In the genomic region with DNA sequence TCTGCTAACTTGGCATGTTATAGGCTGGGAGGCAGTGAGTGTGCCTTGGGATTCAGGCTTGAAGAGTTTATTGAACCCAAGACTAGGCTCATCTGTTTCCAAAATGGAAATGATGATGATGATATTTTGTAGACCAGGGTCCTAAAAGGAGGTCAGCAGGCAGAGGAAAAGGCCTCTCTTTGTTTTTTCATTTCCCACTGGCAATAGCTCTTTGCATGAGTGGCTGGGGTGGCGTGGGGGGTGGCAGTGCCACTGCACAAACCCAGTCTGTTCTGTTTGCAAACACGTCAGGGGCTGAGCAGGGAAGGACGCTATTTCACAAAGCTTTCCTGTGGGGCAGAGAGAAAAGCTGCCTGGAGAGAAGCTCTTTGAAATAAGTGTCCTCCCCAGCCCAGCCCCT, we compare ENCODE assay signal across 22 cellular contexts.
DNase-seq lines count a peak whose midpoint lies in the region; ATAC-seq, FAIRE-seq and TF ChIP-seq lines count a peak whose summit lies in the region.
"Had no signal": no experiment of that assay in that cellular context is flagged by ENCODE, and none has a peak within 500 bp of the region (broad histone marks: within the 10 kb centered on the region; RNA-seq: fewer than 3 reads in every experiment).

No MANE protein-coding gene starts in this region.

- no peak overlapping the region for H3K27ac ChIP-seq in HepG2 (ENCODE audit: extremely low read length, insufficient read depth, low read length)
- H3K27ac ChIP-seq: KMS-11, lower lobe of right lung, prostate gland, transverse colon had no signal

- H3K36me3 ChIP-seq in HepG2 (replicated peaks in 1 of 2; ENCODE audit: control insufficient read depth in 1 of 2, insufficient read depth in 2 of 2, low read length in 2 of 2): no peaks in the 10 kb centered on the region
- H3K36me3 ChIP-seq: lower lobe of right lung, prostate gland, transverse colon had no signal

- no peak overlapping the region for H3K4me3 ChIP-seq in HepG2 (replicated peaks in 1 of 3; ENCODE audit: insufficient read depth in 1 of 3, low read depth in 2 of 3, low read length in 3 of 3)
- H3K4me3 ChIP-seq: lower lobe of right lung, prostate gland, transverse colon had no signal

- WGBS in HepG2 (ENCODE audit: low lambda C conversion rate): 43% methylated on average over 2 of the region's 3 CpGs

- H3K4me1 ChIP-seq in HepG2 (ENCODE audit: insufficient read depth, low read length): no peaks in the 10 kb centered on the region
- H3K4me1 ChIP-seq: lower lobe of right lung, prostate gland, transverse colon had no signal

- H3K27ac Mint-ChIP-seq in activated CD8-positive, alpha-beta memory T cell treated with anti-CD3 and anti-CD28 coated beads, Interleukin-2, amount 10 ng/mL, durations not matched to agents 7 days and 5 days: no peak overlapping the region
- H3K27ac Mint-ChIP-seq: activated CD4-positive, alpha-beta memory T cell treated with anti-CD3 and anti-CD28 coated beads for 36 hours; activated naive CD4-positive, alpha-beta T cell treated with anti-CD3 and anti-CD28 coated beads, Interleukin-2, amount 10 ng/mL, durations not matched to agents 7 days and 5 days; CD14-positive monocyte; T-helper 17 cell had no signal

- TF ChIP-seq EP300 in HepG2 (IDR thresholded peaks at IDR 0.05; ENCODE audit: low read depth in 2 of 2, low read length in 2 of 2) (no peak), HepG2 (CRISPR knock-in tag; IDR thresholded peaks at IDR 0.05; ENCODE audit: borderline replicate concordance) (no peak)

- peaks cover 16% of the 10 kb centered on the region for H3K9me3 Mint-ChIP-seq in activated CD8-positive, alpha-beta memory T cell treated with anti-CD3 and anti-CD28 coated beads, Interleukin-2, amount 10 ng/mL, durations not matched to agents 7 days and 5 days (ENCODE audit: low read depth)

- H3K9ac ChIP-seq in HepG2 (ENCODE audit: insufficient read depth, low read depth, low read length): no peak overlapping the region
- H3K9ac ChIP-seq: KMS-11, SK-N-SH had no signal

- peaks cover 3% of the 10 kb centered on the region for H3K4me1 Mint-ChIP-seq in activated CD8-positive, alpha-beta memory T cell treated with anti-CD3 and anti-CD28 coated beads, Interleukin-2, amount 10 ng/mL, durations not matched to agents 7 days and 5 days
- H3K4me1 Mint-ChIP-seq: CD14-positive monocyte had no signal

- H3K79me2 ChIP-seq in HepG2 (ENCODE audit: insufficient read depth, low read length): no peaks in the 10 kb centered on the region

- peaks cover 3% of the 10 kb centered on the region for H3K36me3 Mint-ChIP-seq in activated CD8-positive, alpha-beta memory T cell treated with anti-CD3 and anti-CD28 coated beads, Interleukin-2, amount 10 ng/mL, durations not matched to agents 7 days and 5 days
- H3K36me3 Mint-ChIP-seq: CD14-positive monocyte had no signal

- TF ChIP-seq POLR2A in HepG2 (IDR thresholded peaks at IDR 0.05; ENCODE audit: insufficient read depth in 1 of 2, low read depth in 2 of 2, low read length in 2 of 2): no peak

- no peak overlapping the region for H2AFZ ChIP-seq in HepG2 (ENCODE audit: low read length)

- in situ Hi-C loops in HepG2 (cut with HindIII; ENCODE audit: extremely low pct_ligation_motif_present, low pct_unique_long_range_greater_than_20kb): loop anchor here (10.0 kb wide), 1 partner anchor 729 kb away; no protein-coding TSS in a partner anchor

- no peak for ATAC-seq in HepG2
- ATAC-seq in activated CD8-positive, alpha-beta memory T cell treated with anti-CD3 and anti-CD28 coated beads, Interleukin-2, amount 10 ng/mL, durations not matched to agents 7 days and 5 days: no peak

- peaks cover 0 to 6% of the 10 kb centered on the region in 2 experiments; a peak in 2 of 5 replicates for H3K27me3 ChIP-seq in HepG2 (ENCODE audit: control insufficient read depth in 1 of 2, insufficient read depth in 2 of 2, low read length in 2 of 2)
- H3K27me3 ChIP-seq: transverse colon had no signal

- H3K27me3 Mint-ChIP-seq in activated CD8-positive, alpha-beta memory T cell treated with anti-CD3 and anti-CD28 coated beads, Interleukin-2, amount 10 ng/mL, durations not matched to agents 7 days and 5 days: peaks cover 5% of the 10 kb centered on the region

- no peak overlapping the region for H3K4me3 Mint-ChIP-seq in activated CD8-positive, alpha-beta memory T cell treated with anti-CD3 and anti-CD28 coated beads, Interleukin-2, amount 10 ng/mL, durations not matched to agents 7 days and 5 days
- H3K4me3 Mint-ChIP-seq: activated CD4-positive, alpha-beta memory T cell treated with anti-CD3 and anti-CD28 coated beads for 36 hours; activated naive CD4-positive, alpha-beta T cell treated with anti-CD3 and anti-CD28 coated beads, Interleukin-2, amount 10 ng/mL, durations not matched to agents 7 days and 5 days; CD14-positive monocyte; T-helper 17 cell had no signal

- BruUV-seq in HepG2 (replicated peaks; lab: Mats Ljungman, UMichigan): no TSS peak

- TF ChIP-seq RAD21 in HepG2 (CRISPR knock-in tag; IDR thresholded peaks at IDR 0.05): no peak

- no peaks in the 10 kb centered on the region for H4K20me1 ChIP-seq in HepG2 (ENCODE audit: insufficient read depth, low read length)

- no peak for FAIRE-seq in HepG2 (lab: Jason Lieb, UNC)

- intact Hi-C loops in HepG2 (cut with micrococcal nuclease; ENCODE audit: unreplicated experiment): no loop called here

- TF ChIP-seq CTCF in HepG2 (CRISPR knock-in tag; IDR thresholded peaks at IDR 0.05): no peak

- peaks cover 21% of the 10 kb centered on the region for H3K9me3 ChIP-seq in HepG2 (ENCODE audit: low read length)
- H3K9me3 ChIP-seq: prostate gland had no signal

- DNase-seq in anterior cingulate cortex (lab: John Stamatoyannopoulos, UW) (peak in 49 of 58 donors; percentile 10 to 84 (median 57)), hippocampal formation (lab: John Stamatoyannopoulos, UW) (peak; percentile 64 to 77), occipital lobe (lab: John Stamatoyannopoulos, UW) (peak; percentile 28), HepG2 (ENCODE audit: low spot score) (no peak), amniotic stem cell (lab: John Stamatoyannopoulos, UW) (no peak), AG08395 (ENCODE audit: low spot score) (no peak)
- no peak for DNase-seq in activated CD8-positive, alpha-beta memory T cell treated with anti-CD3 and anti-CD28 coated beads, Interleukin-2, amount 10 ng/mL, durations not matched to agents 7 days and 5 days
- DNase-seq: activated CD4-positive, CD25-positive, alpha-beta regulatory T cell treated with anti-CD3 and anti-CD28 coated beads, Interleukin-2, amount 50 U/mL, for 72 hours; activated CD8-positive, alpha-beta memory T cell treated with anti-CD3 and anti-CD28 coated beads, Interleukin-2, amount 50 U/mL, for 48 hours; Calu3; dermis blood vessel endothelial cell; glutamatergic neuron; lower lobe of right lung; NCI-H1436 treated with DMSO at 0.1 percent for 48 hours; SK-N-SH; T-helper 17 cell; transverse colon had no signal

- no peak overlapping the region for H3K4me2 ChIP-seq in HepG2 (ENCODE audit: low read depth, low read length)
- H3K4me2 ChIP-seq: KMS-11, SK-N-SH had no signal

- POLR2A ChIA-PET in HepG2 (lab: Yijun Ruan, JAX): no interaction called here

- CTCF ChIA-PET in HepG2 (lab: Yijun Ruan, JAX; ENCODE audit: low intra/inter-chr PET ratio, low total read pairs): no interaction called here
- CTCF ChIA-PET in activated CD8-positive, alpha-beta memory T cell treated with anti-CD3 and anti-CD28 coated beads, Interleukin-2, amount 10 ng/mL, durations not matched to agents 7 days and 5 days (lab: Charles Lee): no interaction called here

TF ChIP-seq in HepG2, 621 proteins besides CTCF, POLR2A, EP300 and RAD21 (continues in another document):
- no peak for TF ChIP-seq KAT8 (CRISPR knock-in tag; IDR thresholded peaks at IDR 0.05)
- no peak for TF ChIP-seq ATRX (CRISPR knock-in tag; IDR thresholded peaks at IDR 0.05; ENCODE audit: borderline replicate concordance)
- no peak for TF ChIP-seq GFI1 (CRISPR knock-in tag; IDR thresholded peaks at IDR 0.05; ENCODE audit: borderline replicate concordance)
- no peak for TF ChIP-seq KDM6A (CRISPR knock-in tag; IDR thresholded peaks at IDR 0.05; ENCODE audit: low read depth)
- TF ChIP-seq ZSCAN20 (CRISPR knock-in tag; IDR thresholded peaks at IDR 0.05; ENCODE audit: borderline replicate concordance): no peak
- TF ChIP-seq FOSL2 (CRISPR knock-in tag; IDR thresholded peaks at IDR 0.05): no peak
- no peak for TF ChIP-seq RORA (CRISPR knock-in tag; IDR thresholded peaks at IDR 0.05)
- no peak for TF ChIP-seq MAZ (IDR thresholded peaks at IDR 0.05; ENCODE audit: borderline replicate concordance, low read depth, low read length)
- no peak for TF ChIP-seq MAZ (CRISPR knock-in tag; IDR thresholded peaks at IDR 0.05; ENCODE audit: low read depth)
- TF ChIP-seq, protein P1, sequence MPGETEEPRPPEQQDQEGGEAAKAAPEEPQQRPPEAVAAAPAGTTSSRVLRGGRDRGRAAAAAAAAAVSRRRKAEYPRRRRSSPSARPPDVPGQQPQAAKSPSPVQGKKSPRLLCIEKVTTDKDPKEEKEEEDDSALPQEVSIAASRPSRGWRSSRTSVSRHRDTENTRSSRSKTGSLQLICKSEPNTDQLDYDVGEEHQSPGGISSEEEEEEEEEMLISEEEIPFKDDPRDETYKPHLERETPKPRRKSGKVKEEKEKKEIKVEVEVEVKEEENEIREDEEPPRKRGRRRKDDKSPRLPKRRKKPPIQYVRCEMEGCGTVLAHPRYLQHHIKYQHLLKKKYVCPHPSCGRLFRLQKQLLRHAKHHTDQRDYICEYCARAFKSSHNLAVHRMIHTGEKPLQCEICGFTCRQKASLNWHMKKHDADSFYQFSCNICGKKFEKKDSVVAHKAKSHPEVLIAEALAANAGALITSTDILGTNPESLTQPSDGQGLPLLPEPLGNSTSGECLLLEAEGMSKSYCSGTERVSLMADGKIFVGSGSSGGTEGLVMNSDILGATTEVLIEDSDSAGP (CRISPR knock-in tag; IDR thresholded peaks at IDR 0.05; ENCODE audit: borderline replicate concordance): no peak
- no peak for TF ChIP-seq POLR2G (IDR thresholded peaks at IDR 0.05; ENCODE audit: low read depth, low read length)
- no peak for TF ChIP-seq AGO1 (IDR thresholded peaks at IDR 0.05; ENCODE audit: low read depth, low read length, poor library complexity, severe bottlenecking)
- TF ChIP-seq, protein P2, sequence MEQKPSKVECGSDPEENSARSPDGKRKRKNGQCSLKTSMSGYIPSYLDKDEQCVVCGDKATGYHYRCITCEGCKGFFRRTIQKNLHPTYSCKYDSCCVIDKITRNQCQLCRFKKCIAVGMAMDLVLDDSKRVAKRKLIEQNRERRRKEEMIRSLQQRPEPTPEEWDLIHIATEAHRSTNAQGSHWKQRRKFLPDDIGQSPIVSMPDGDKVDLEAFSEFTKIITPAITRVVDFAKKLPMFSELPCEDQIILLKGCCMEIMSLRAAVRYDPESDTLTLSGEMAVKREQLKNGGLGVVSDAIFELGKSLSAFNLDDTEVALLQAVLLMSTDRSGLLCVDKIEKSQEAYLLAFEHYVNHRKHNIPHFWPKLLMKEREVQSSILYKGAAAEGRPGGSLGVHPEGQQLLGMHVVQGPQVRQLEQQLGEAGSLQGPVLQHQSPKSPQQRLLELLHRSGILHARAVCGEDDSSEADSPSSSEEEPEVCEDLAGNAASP (CRISPR knock-in tag; IDR thresholded peaks at IDR 0.05; ENCODE audit: borderline replicate concordance): no peak

Comparison
In these comparisons a context has a peak if more than half of its experiments do, and no peak if none do; other contexts are left out.
1. DNase-seq: peak in anterior cingulate cortex (49 of 58), hippocampal formation (2 of 2) and occipital lobe (single experiment); none in HepG2 (single experiment), amniotic stem cell (single experiment), activated CD8-positive, alpha-beta memory T cell treated with anti-CD3 and anti-CD28 coated beads, Interleukin-2, amount 10 ng/mL, durations not matched to agents 7 days and 5 days (single experiment) and AG08395 (single experiment).